Comparison of ENCODE assay signal across 8 cellular contexts in the genomic region with DNA sequence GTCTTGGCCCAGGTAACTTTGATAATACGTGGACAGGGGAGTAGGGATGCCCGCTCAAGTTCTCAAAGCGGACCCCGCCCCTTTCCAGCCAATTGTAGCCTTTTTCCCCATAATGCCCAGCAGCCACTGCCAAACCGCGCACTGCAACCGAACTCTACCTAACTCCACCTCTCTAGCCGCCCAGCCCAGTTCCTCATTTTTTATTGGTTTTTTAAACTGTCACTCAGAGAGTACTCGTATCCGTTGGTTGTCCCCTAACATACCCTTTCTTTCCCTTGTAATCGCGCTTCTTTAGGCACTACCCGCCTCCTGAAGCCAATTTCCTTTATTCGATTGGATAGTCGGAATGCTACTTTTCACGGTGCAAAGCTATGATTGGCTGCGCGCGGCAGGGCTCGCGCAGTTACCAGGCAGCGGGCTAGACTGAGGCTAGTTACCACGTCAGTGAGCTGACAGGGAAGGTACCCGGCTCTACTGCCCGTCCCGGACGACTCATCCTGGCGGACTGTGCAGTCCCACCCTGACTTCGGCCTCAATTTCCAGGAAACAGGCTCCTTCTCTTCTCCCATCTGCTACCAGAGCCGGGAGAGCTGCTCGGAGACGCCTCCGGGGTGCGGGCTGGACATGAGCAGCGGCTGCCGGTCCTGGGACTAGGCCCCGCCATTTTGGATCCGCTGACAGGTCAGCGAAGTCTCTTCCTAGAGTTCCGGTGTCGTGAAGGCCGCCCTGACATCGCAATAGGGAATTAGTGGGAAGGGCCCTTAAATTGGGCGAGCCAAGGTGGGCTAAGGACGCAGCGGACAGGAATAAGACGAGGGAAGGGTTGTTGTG. TPM values are rescaled to one million over a fixed set of nuclear protein-coding genes. Genes with fewer than 3 reads are reported as not detected.
DNase-seq lines count a peak whose midpoint lies in the region; ATAC-seq and TF ChIP-seq lines count a peak whose summit lies in the region.

A gene with protein sequence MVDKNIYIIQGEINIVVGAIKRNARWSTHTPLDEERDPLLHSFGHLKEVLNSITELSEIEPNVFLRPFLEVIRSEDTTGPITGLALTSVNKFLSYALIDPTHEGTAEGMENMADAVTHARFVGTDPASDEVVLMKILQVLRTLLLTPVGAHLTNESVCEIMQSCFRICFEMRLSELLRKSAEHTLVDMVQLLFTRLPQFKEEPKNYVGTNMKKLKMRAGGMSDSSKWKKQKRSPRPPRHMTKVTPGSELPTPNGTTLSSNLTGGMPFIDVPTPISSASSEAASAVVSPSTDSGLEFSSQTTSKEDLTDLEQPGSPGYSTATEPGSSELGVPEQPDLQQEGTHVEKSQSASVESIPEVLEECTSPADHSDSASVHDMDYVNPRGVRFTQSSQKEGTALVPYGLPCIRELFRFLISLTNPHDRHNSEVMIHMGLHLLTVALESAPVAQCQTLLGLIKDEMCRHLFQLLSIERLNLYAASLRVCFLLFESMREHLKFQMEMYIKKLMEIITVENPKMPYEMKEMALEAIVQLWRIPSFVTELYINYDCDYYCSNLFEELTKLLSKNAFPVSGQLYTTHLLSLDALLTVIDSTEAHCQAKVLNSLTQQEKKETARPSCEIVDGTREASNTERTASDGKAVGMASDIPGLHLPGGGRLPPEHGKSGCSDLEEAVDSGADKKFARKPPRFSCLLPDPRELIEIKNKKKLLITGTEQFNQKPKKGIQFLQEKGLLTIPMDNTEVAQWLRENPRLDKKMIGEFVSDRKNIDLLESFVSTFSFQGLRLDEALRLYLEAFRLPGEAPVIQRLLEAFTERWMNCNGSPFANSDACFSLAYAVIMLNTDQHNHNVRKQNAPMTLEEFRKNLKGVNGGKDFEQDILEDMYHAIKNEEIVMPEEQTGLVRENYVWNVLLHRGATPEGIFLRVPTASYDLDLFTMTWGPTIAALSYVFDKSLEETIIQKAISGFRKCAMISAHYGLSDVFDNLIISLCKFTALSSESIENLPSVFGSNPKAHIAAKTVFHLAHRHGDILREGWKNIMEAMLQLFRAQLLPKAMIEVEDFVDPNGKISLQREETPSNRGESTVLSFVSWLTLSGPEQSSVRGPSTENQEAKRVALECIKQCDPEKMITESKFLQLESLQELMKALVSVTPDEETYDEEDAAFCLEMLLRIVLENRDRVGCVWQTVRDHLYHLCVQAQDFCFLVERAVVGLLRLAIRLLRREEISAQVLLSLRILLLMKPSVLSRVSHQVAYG (N-terminal part only) (plus strand): TSS at position 432 of the 831 bp plus-strand sequence. CDS start 13,407 bp downstream, outside the sequence.

- H3K27me3 ChIP-seq in heart right ventricle (peaks cover 0 to 23% (median 0%) of the 10 kb centered on the region in 7 donors), upper lobe of left lung (peaks cover 0 to 12% (median 3%) of the 10 kb centered on the region in 4 donors)

- TF ChIP-seq EP300 in upper lobe of left lung (IDR thresholded peaks at IDR 0.05) = no peak

- H3K4me1 Mint-ChIP-seq in T-helper 1 cell treated with Interleukin-12 subunit alpha and Interleukin-12 subunit beta and Interleukin-4 antibody, amounts not matched to agents 30 μg/mL and 1 μg/mL, for 36 hours (ENCODE audit: low read depth) = peaks cover 41% of the 10 kb centered on the region

- peaks cover 12% of the 10 kb centered on the region for H3K36me3 Mint-ChIP-seq in T-helper 1 cell treated with Interleukin-12 subunit alpha and Interleukin-12 subunit beta and Interleukin-4 antibody, amounts not matched to agents 30 μg/mL and 1 μg/mL, for 36 hours (ENCODE audit: low read depth)

- H3K27ac Mint-ChIP-seq in T-helper 1 cell treated with Interleukin-12 subunit alpha and Interleukin-12 subunit beta and Interleukin-4 antibody, amounts not matched to agents 30 μg/mL and 1 μg/mL, for 36 hours = peak within 1 kb of the TSS; percentile 93

- peaks cover 21% of the 10 kb centered on the region for H3K27me3 Mint-ChIP-seq in T-helper 1 cell treated with Interleukin-12 subunit alpha and Interleukin-12 subunit beta and Interleukin-4 antibody, amounts not matched to agents 30 μg/mL and 1 μg/mL, for 36 hours (ENCODE audit: low read depth)

- ATAC-seq in HG02884 (IDR thresholded peaks at IDR 0.05; ENCODE audit: unreplicated experiment) (peak; percentile 90), heart right ventricle (peak; percentile 91 to 95 (median 93)), upper lobe of left lung (ENCODE audit: low FRiP score in 2 of 2) (peak; percentile 93 to 98)

- H3K36me3 ChIP-seq in heart right ventricle (peaks cover 0 to 8% (median 0%) of the 10 kb centered on the region in 9 donors), upper lobe of left lung (no peaks in the 10 kb centered on the region)

- WGBS in heart right ventricle, 2 donors = 0% methylated on average over 47 of the region's 47 CpGs
- 0 to 1% methylated on average over 43 to 46 of the region's 47 CpGs for WGBS in upper lobe of left lung, 2 donors

- TF ChIP-seq CTCF in GM13977 (IDR thresholded peaks at IDR 0.05; ENCODE audit: extremely low read depth, insufficient read depth, missing control alignments) = no peak
- no peak for TF ChIP-seq CTCF in heart right ventricle (IDR thresholded peaks at IDR 0.05)
- peak in 1 of 6 experiments; percentile 3 for TF ChIP-seq CTCF in upper lobe of left lung (IDR thresholded peaks at IDR 0.05)

- H3K4me3 ChIP-seq in heart right ventricle (peak within 1 kb of the TSS; percentile 71 to 97 (median 82)), upper lobe of left lung (peak within 1 kb of the TSS; percentile 74 to 86 (median 82))

- peak; percentile 15 to 97 (median 90) for TF ChIP-seq POLR2A in upper lobe of left lung (IDR thresholded peaks at IDR 0.05)

- peak within 1 kb of the TSS; percentile 46 to 95 (median 89) for H3K27ac ChIP-seq in heart right ventricle
- H3K27ac ChIP-seq in upper lobe of left lung = peak within 1 kb of the TSS; percentile 86 to 93 (median 90)

- H3K4me3 Mint-ChIP-seq in T-helper 1 cell treated with Interleukin-12 subunit alpha and Interleukin-12 subunit beta and Interleukin-4 antibody, amounts not matched to agents 30 μg/mL and 1 μg/mL, for 36 hours = peak within 1 kb of the TSS; percentile 99

- H3K9me3 ChIP-seq in heart right ventricle = no peaks in the 10 kb centered on the region
- H3K9me3 ChIP-seq in upper lobe of left lung = no peaks in the 10 kb centered on the region

- H3K4me1 ChIP-seq in heart right ventricle (peaks cover 7 to 73% (median 60%) of the 10 kb centered on the region in 9 donors), upper lobe of left lung (peaks cover 48 to 64% (median 55%) of the 10 kb centered on the region in 4 donors)

- no peaks in the 10 kb centered on the region for H3K9me3 Mint-ChIP-seq in T-helper 1 cell treated with Interleukin-12 subunit alpha and Interleukin-12 subunit beta and Interleukin-4 antibody, amounts not matched to agents 30 μg/mL and 1 μg/mL, for 36 hours

- in situ Hi-C loops in GM13977 (cut with MboI; ENCODE audit: low pct_unique_long_range_greater_than_20kb, low sequenced_read_pairs, unreplicated experiment) = loop anchor here (25.0 kb wide), 1 partner anchor 342 kb away; no protein-coding TSS in a partner anchor

- intact Hi-C loops in heart right ventricle (cut with DNase I) (loop anchor here in 1 of 10 donors (5.0 kb wide), 1 partner anchor 87 kb away; no protein-coding TSS in a partner anchor), posterior cingulate gyrus (cut with DNase I) (no loop called here)

- DNase-seq in GM13977 (ENCODE audit: low spot score) (peak; percentile 97), NCI-H1694 (lab: John Stamatoyannopoulos, UW) (peak; percentile 99), amniotic stem cell (lab: John Stamatoyannopoulos, UW) (peak; percentile 99), heart right ventricle (peak; percentile 88 to 95), posterior cingulate gyrus (peak; percentile 90 to 99 (median 94)), upper lobe of left lung (peak; percentile 95)

RNA-seq across cellular contexts. Expression of the gene that starts here (rescaled TPM):
- 10 to 100 TPM; 43.6 to 60.5 (median 50.7) TPM for total RNA-seq in heart right ventricle
- polyA plus RNA-seq in heart right ventricle = 10 to 100 TPM; 20.7 to 25.6 TPM
- total RNA-seq in upper lobe of left lung = 10 to 100 TPM; 36.7 to 59.7 (median 44.4) TPM

Comparison
In these comparisons a context has a peak if more than half of its experiments do, and no peak if none do; other contexts are left out.
1. Peak in every context shown above with its lines: DNase-seq, ATAC-seq, H3K4me3 ChIP-seq and H3K27ac ChIP-seq.